ENCODE assay signal across 1 cellular context in the genomic region with DNA sequence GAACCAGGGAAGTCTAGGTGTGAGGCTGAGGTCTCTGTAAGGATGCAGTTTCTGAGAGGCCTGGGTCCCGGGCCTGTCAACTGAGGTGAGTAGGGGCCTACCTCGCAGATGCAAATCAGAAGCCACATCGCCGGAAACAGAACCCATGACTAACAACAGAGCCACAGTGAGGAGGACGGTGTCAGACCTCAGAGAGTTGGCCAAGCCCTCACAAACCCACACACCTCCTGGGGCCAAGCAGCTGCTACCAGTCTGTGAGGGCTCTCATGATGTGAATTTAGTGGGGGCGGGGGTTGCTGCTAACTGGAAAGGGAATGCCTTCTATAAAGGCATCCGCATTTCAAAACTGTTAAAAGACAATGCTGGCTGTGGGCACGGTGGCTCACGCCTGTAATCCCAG.
TF ChIP-seq lines count a peak whose summit lies in the region.

No MANE protein-coding gene starts in this region.

TF ChIP-seq in IMR-90, 13 proteins besides CTCF, POLR2A, EP300 and RAD21 (continued from another document):
- TF ChIP-seq RCOR1 (IDR thresholded peaks at IDR 0.05; ENCODE audit: insufficient replicate concordance, low read length) (no peak), NFE2L2 (IDR thresholded peaks at IDR 0.05; ENCODE audit: low read depth, low read length) (no peak), SMC3 (IDR thresholded peaks at IDR 0.05; ENCODE audit: low read depth, low read length) (no peak), MAZ (IDR thresholded peaks at IDR 0.05; ENCODE audit: borderline replicate concordance, low read depth, low read length) (no peak), BHLHE40 (IDR thresholded peaks at IDR 0.05; ENCODE audit: low read depth, low read length) (no peak), RFX5 (IDR thresholded peaks at IDR 0.05; ENCODE audit: low read depth, low read length) (no peak), MXI1 (IDR thresholded peaks at IDR 0.05; ENCODE audit: borderline replicate concordance, low read depth, low read length) (no peak), FOS (IDR thresholded peaks at IDR 0.05; ENCODE audit: low read depth, low read length) (no peak)
- TF ChIP-seq, protein P1, sequence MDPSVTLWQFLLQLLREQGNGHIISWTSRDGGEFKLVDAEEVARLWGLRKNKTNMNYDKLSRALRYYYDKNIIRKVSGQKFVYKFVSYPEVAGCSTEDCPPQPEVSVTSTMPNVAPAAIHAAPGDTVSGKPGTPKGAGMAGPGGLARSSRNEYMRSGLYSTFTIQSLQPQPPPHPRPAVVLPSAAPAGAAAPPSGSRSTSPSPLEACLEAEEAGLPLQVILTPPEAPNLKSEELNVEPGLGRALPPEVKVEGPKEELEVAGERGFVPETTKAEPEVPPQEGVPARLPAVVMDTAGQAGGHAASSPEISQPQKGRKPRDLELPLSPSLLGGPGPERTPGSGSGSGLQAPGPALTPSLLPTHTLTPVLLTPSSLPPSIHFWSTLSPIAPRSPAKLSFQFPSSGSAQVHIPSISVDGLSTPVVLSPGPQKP (IDR thresholded peaks at IDR 0.05; ENCODE audit: borderline replicate concordance, low read depth, low read length): no peak
